23 cellular contexts compared by ENCODE assay signal in genomic region chr1:111491070-111491469, GRCh38. TPM values are rescaled to one million over a fixed set of nuclear protein-coding genes. Genes with fewer than 3 reads are reported as not detected.
DNase-seq lines count a peak whose midpoint lies in the region; ATAC-seq, FAIRE-seq and TF ChIP-seq lines count a peak whose summit lies in the region.
"Had no signal": no experiment of that assay in that cellular context is flagged by ENCODE, and none has a peak within 500 bp of the region (broad histone marks: within the 10 kb centered on the region; RNA-seq: fewer than 3 reads in every experiment).

No MANE protein-coding gene starts in this region.

- H3K79me2 ChIP-seq in HepG2 (ENCODE audit: insufficient read depth, low read length): no peaks in the 10 kb centered on the region

- TF ChIP-seq EP300 in HepG2 (IDR thresholded peaks at IDR 0.05; ENCODE audit: low read depth in 2 of 2, low read length in 2 of 2): no peak
- TF ChIP-seq EP300 in HepG2 (CRISPR knock-in tag; IDR thresholded peaks at IDR 0.05; ENCODE audit: borderline replicate concordance): no peak
- no peak for TF ChIP-seq EP300 in upper lobe of left lung (IDR thresholded peaks at IDR 0.05)

- no peak for DNase-seq in right lobe of liver
- no peak for DNase-seq in HepG2 (ENCODE audit: low spot score)
- peak in 1 of 2 donors; percentile 35 for DNase-seq in upper lobe of left lung
- DNase-seq in NCI-H2227 (lab: John Stamatoyannopoulos, UW; ENCODE audit: unreplicated experiment): no peak
- no peak for DNase-seq in stimulated activated CD8-positive, alpha-beta memory T cell treated with anti-CD3 and anti-CD28 coated beads, Interleukin-4, amount 100 ng/mL, for 48 hours
- DNase-seq: Calu3; CD8-positive, alpha-beta T cell; HCEC 1CT; KG1; MV-4-11; NCI-H1694 treated with DMSO at 0.1 percent for 48 hours; NCI-H510A; NCI-H774; Right ventricle myocardium superior had no signal

- ATAC-seq in right lobe of liver: no peak
- ATAC-seq in HepG2: no peak
- ATAC-seq in upper lobe of left lung (ENCODE audit: low FRiP score in 2 of 2): no peak
- ATAC-seq in GM18505 (IDR thresholded peaks at IDR 0.05; ENCODE audit: unreplicated experiment): no peak
- ATAC-seq: CD8-positive, alpha-beta T cell; GM12878; GM23338 had no signal

- no TSS peak for BruUV-seq in HepG2 (replicated peaks; lab: Mats Ljungman, UMichigan)

- 83% methylated on average over 4 of the region's 7 CpGs for WGBS in right lobe of liver (ENCODE audit: insufficient coverage, low coverage, low lambda C conversion rate, missing lambda C conversion rate)
- WGBS in HepG2 (ENCODE audit: low lambda C conversion rate): 52% methylated on average over 7 of the region's 7 CpGs
- whole genome bisulfite sequencing in upper lobe of left lung, 2 donors: 79 to 98% methylated on average over 7 of the region's 7 CpGs

- TF ChIP-seq POLR2A in right lobe of liver (IDR thresholded peaks at IDR 0.05) (no peak), HepG2 (IDR thresholded peaks at IDR 0.05; ENCODE audit: insufficient read depth in 1 of 2, low read depth in 2 of 2, low read length in 2 of 2) (no peak), upper lobe of left lung (IDR thresholded peaks at IDR 0.05) (no peak), GM18505 (IDR thresholded peaks at IDR 0.05; ENCODE audit: borderline replicate concordance, extremely low read depth, insufficient read depth, insufficient read length) (no peak)

- intact Hi-C loops in right lobe of liver (cut with DNase I) (no loop called here), HepG2 (cut with micrococcal nuclease; ENCODE audit: unreplicated experiment) (no loop called here)

- H3K4me2 ChIP-seq in HepG2 (ENCODE audit: low read depth, low read length): no peak overlapping the region
- H3K4me2 ChIP-seq: BLaER1, GM23338 had no signal

- in situ Hi-C loops in HepG2 (cut with HindIII; ENCODE audit: extremely low pct_ligation_motif_present, low pct_unique_long_range_greater_than_20kb): no loop called here

- POLR2A ChIA-PET in HepG2 (lab: Yijun Ruan, JAX): interaction anchor here (1.5 kb wide), 1 partner anchor 17 kb away, joined by 5 read pairs; no protein-coding TSS in a partner anchor

- H3K27ac ChIP-seq in right lobe of liver (peak overlapping the region in 2 of 3 donors; percentile 8 to 40), HepG2 (ENCODE audit: extremely low read length, insufficient read depth, low read length) (no peak overlapping the region), duodenal mucosa (ENCODE audit: low read depth, low read length) (peak overlapping the region; percentile 15), neutrophil (peak overlapping the region; percentile 90), upper lobe of left lung (peak overlapping the region; percentile 67 to 82 (median 80))
- H3K27ac ChIP-seq: BLaER1 had no signal

- H3K9ac ChIP-seq in HepG2 (ENCODE audit: insufficient read depth, low read depth, low read length): no peak overlapping the region
- no peak overlapping the region for H3K9ac ChIP-seq in duodenal mucosa (ENCODE audit: low read depth in 1 of 2, low read length in 2 of 2)
- H3K9ac ChIP-seq: BLaER1 had no signal

- H3K9me3 ChIP-seq in right lobe of liver: no peaks in the 10 kb centered on the region
- no peaks in the 10 kb centered on the region for H3K9me3 ChIP-seq in HepG2 (ENCODE audit: low read length)
- H3K9me3 ChIP-seq in duodenal mucosa (ENCODE audit: control insufficient read depth in 1 of 2, low read length in 2 of 2): no peaks in the 10 kb centered on the region
- H3K9me3 ChIP-seq in neutrophil: no peaks in the 10 kb centered on the region
- no peaks in the 10 kb centered on the region for H3K9me3 ChIP-seq in upper lobe of left lung
- H3K9me3 ChIP-seq: BLaER1 had no signal

- no peaks in the 10 kb centered on the region for H3K4me1 ChIP-seq in right lobe of liver
- peaks cover 9% of the 10 kb centered on the region; the same call in 1 of the 2 replicates for H3K4me1 ChIP-seq in HepG2 (ENCODE audit: insufficient read depth, low read length)
- no peaks in the 10 kb centered on the region for H3K4me1 ChIP-seq in duodenal mucosa (ENCODE audit: control insufficient read depth in 1 of 2, insufficient read depth in 2 of 2, low read length in 2 of 2)
- peaks cover 47 to 49% of the 10 kb centered on the region in 2 experiments for H3K4me1 ChIP-seq in neutrophil (ENCODE audit: control insufficient read depth in 1 of 2, insufficient read depth in 1 of 2, low read depth in 1 of 2, low read length in 1 of 2)
- peaks cover 0 to 10% (median 4%) of the 10 kb centered on the region in 4 donors for H3K4me1 ChIP-seq in upper lobe of left lung
- H3K4me1 ChIP-seq: BLaER1 had no signal

- no peak for TF ChIP-seq RAD21 in HepG2 (CRISPR knock-in tag; IDR thresholded peaks at IDR 0.05)

- H3K36me3 ChIP-seq in right lobe of liver (no peaks in the 10 kb centered on the region), HepG2 (replicated peaks in 1 of 2; ENCODE audit: control insufficient read depth in 1 of 2, insufficient read depth in 2 of 2, low read length in 2 of 2) (no peaks in the 10 kb centered on the region), duodenal mucosa (ENCODE audit: control insufficient read depth in 1 of 2, insufficient read depth in 2 of 2, low read length in 2 of 2) (no peaks in the 10 kb centered on the region), neutrophil (no peaks in the 10 kb centered on the region), upper lobe of left lung (no peaks in the 10 kb centered on the region)
- H3K36me3 ChIP-seq: BLaER1 had no signal

- TF ChIP-seq CTCF in right lobe of liver (IDR thresholded peaks at IDR 0.05): no peak
- TF ChIP-seq CTCF in HepG2 (CRISPR knock-in tag; IDR thresholded peaks at IDR 0.05): no peak
- no peak for TF ChIP-seq CTCF in neutrophil (IDR thresholded peaks at IDR 0.05)
- TF ChIP-seq CTCF in upper lobe of left lung (IDR thresholded peaks at IDR 0.05): no peak

- CTCF ChIA-PET in HepG2 (lab: Yijun Ruan, JAX; ENCODE audit: low intra/inter-chr PET ratio, low total read pairs): no interaction called here

- H2AFZ ChIP-seq in HepG2 (ENCODE audit: low read length): no peak overlapping the region

- no peak overlapping the region for H3K4me3 ChIP-seq in right lobe of liver
- no peak overlapping the region for H3K4me3 ChIP-seq in HepG2 (replicated peaks in 1 of 3; ENCODE audit: insufficient read depth in 1 of 3, low read depth in 2 of 3, low read length in 3 of 3)
- H3K4me3 ChIP-seq in duodenal mucosa (ENCODE audit: low read depth in 1 of 2, low read length in 2 of 2): no peak overlapping the region
- H3K4me3 ChIP-seq in neutrophil (ENCODE audit: low read depth in 1 of 2, low read length in 1 of 2): no peak overlapping the region
- no peak overlapping the region for H3K4me3 ChIP-seq in upper lobe of left lung
- H3K4me3 ChIP-seq: BLaER1, GM12878, GM23338 had no signal

- no peaks in the 10 kb centered on the region for H3K27me3 ChIP-seq in right lobe of liver
- peaks cover 5 to 29% of the 10 kb centered on the region in 2 experiments; a peak in 3 of 5 replicates for H3K27me3 ChIP-seq in HepG2 (ENCODE audit: control insufficient read depth in 1 of 2, insufficient read depth in 2 of 2, low read length in 2 of 2)
- H3K27me3 ChIP-seq in duodenal mucosa (ENCODE audit: control insufficient read depth in 1 of 2, insufficient read depth in 2 of 2, low read length in 2 of 2): no peaks in the 10 kb centered on the region
- no peaks in the 10 kb centered on the region for H3K27me3 ChIP-seq in neutrophil
- no peaks in the 10 kb centered on the region for H3K27me3 ChIP-seq in upper lobe of left lung
- H3K27me3 ChIP-seq: BLaER1 had no signal

- no peaks in the 10 kb centered on the region for H4K20me1 ChIP-seq in HepG2 (ENCODE audit: insufficient read depth, low read length)
- H4K20me1 ChIP-seq: BLaER1 had no signal

- no peak for FAIRE-seq in HepG2 (lab: Jason Lieb, UNC)
- FAIRE-seq: GM12878, GM19239 had no signal

RNA-seq across cellular contexts. Expression of gene ADORA3, which starts 12.4 kb away (rescaled TPM):
- total RNA-seq in right lobe of liver: 1 to 10 TPM; 2.7 to 6.3 (median 3.9) TPM
- not detected in 2 replicates for total RNA-seq in HepG2 (2016; rRNA removed; fragmentation: Illumina TruSeq; extraction: Trizol)
- total RNA-seq in HepG2 (2016; cell fraction: cytosol; rRNA removed; fragmentation: Illumina TruSeq; extraction: Trizol; ENCODE audit: low read depth): not detected in 2 replicates
- total RNA-seq in HepG2 (2016; cell fraction: insoluble cytoplasmic fraction; rRNA removed; fragmentation: Illumina TruSeq; extraction: Trizol): not detected in 2 replicates
- not detected in 2 replicates for total RNA-seq in HepG2 (2016; cell fraction: membrane; rRNA removed; fragmentation: Illumina TruSeq; extraction: Trizol)
- not detected in 2 replicates for total RNA-seq in HepG2 (2016; cell fraction: nucleus; rRNA removed; fragmentation: Illumina TruSeq; extraction: Trizol)
- polyA plus RNA-seq in HepG2 (2011; rRNA removed): 0.09 TPM in 1 of 2 replicates, not detected in the other
- 0.04 TPM in 1 of 2 replicates, not detected in the other for polyA plus RNA-seq in HepG2 (2011; cell fraction: cytosol; rRNA removed)
- polyA plus RNA-seq in HepG2 (2011; cell fraction: nucleus; rRNA removed): not detected in 2 replicates
- not detected in 2 replicates for polyA plus RNA-seq in HepG2 (2012)
- polyA plus RNA-seq in HepG2 (2016; cell fraction: cytosol; fragmentation: Illumina TruSeq; extraction: Trizol; ENCODE audit: low read depth): not detected in 2 replicates
- polyA plus RNA-seq in HepG2 (2016; cell fraction: insoluble cytoplasmic fraction; fragmentation: Illumina TruSeq; extraction: Trizol; ENCODE audit: low read depth): not detected in 2 replicates
- not detected in 2 replicates for polyA plus RNA-seq in HepG2 (2016; cell fraction: membrane; fragmentation: Illumina TruSeq; extraction: Trizol; ENCODE audit: low read depth)
- polyA plus RNA-seq in HepG2 (2016; cell fraction: nucleus; fragmentation: Illumina TruSeq; extraction: Trizol; ENCODE audit: insufficient read depth, low read depth): not detected in 2 replicates
- 0.44 TPM in 1 of 2 replicates, not detected in the other for polyA minus RNA-seq in HepG2 (2011; rRNA and poly(A)+ RNA removed; ENCODE audit: low replicate concordance)
- not detected in 2 replicates for polyA minus RNA-seq in HepG2 (2011; cell fraction: cytosol; rRNA and poly(A)+ RNA removed)
- polyA minus RNA-seq in HepG2 (2011; cell fraction: nucleus; rRNA and poly(A)+ RNA removed): not detected in 2 replicates
- total RNA-seq in upper lobe of left lung: 10 to 100 TPM in 1 of 6 donors, 1 to 10 TPM in 5; 2.1 to 10.0 (median 7.3) TPM
- total RNA-seq: A673; Calu3; CD8-positive, alpha-beta T cell; GM23338 had no signal
- polyA plus RNA-seq: GM23338 had no signal

RNA-seq across cellular contexts. Expression of gene TMIGD3, which starts 12.4 kb away (rescaled TPM):
- total RNA-seq in right lobe of liver (1 to 10 TPM; 2.4 to 9.7 (median 5.8) TPM), HepG2 (2016; rRNA removed; fragmentation: Illumina TruSeq; extraction: Trizol) (not detected in 2 replicates), upper lobe of left lung (10 to 100 TPM in 1 of 6 donors, 1 to 10 TPM in 5; 2.0 to 36.7 (median 4.6) TPM)
- total RNA-seq in HepG2 (2016; cell fraction: cytosol; rRNA removed; fragmentation: Illumina TruSeq; extraction: Trizol; ENCODE audit: low read depth): not detected in 2 replicates
- total RNA-seq in HepG2 (2016; cell fraction: insoluble cytoplasmic fraction; rRNA removed; fragmentation: Illumina TruSeq; extraction: Trizol): not detected in 2 replicates
- total RNA-seq in HepG2 (2016; cell fraction: membrane; rRNA removed; fragmentation: Illumina TruSeq; extraction: Trizol): not detected in 2 replicates
- total RNA-seq in HepG2 (2016; cell fraction: nucleus; rRNA removed; fragmentation: Illumina TruSeq; extraction: Trizol): not detected in 2 replicates
- not detected in 2 replicates for polyA plus RNA-seq in HepG2 (2011; rRNA removed)
- polyA plus RNA-seq in HepG2 (2011; cell fraction: cytosol; rRNA removed): 0.13 TPM in 1 of 2 replicates, not detected in the other
- polyA plus RNA-seq in HepG2 (2011; cell fraction: nucleus; rRNA removed): not detected in 2 replicates
- not detected in 2 replicates for polyA plus RNA-seq in HepG2 (2012)
- not detected in 2 replicates for polyA plus RNA-seq in HepG2 (2016; cell fraction: cytosol; fragmentation: Illumina TruSeq; extraction: Trizol; ENCODE audit: low read depth)
- not detected in 2 replicates for polyA plus RNA-seq in HepG2 (2016; cell fraction: insoluble cytoplasmic fraction; fragmentation: Illumina TruSeq; extraction: Trizol; ENCODE audit: low read depth)
- not detected in 2 replicates for polyA plus RNA-seq in HepG2 (2016; cell fraction: membrane; fragmentation: Illumina TruSeq; extraction: Trizol; ENCODE audit: low read depth)
- polyA plus RNA-seq in HepG2 (2016; cell fraction: nucleus; fragmentation: Illumina TruSeq; extraction: Trizol; ENCODE audit: insufficient read depth, low read depth): not detected in 2 replicates
- not detected in 2 replicates for polyA minus RNA-seq in HepG2 (2011; rRNA and poly(A)+ RNA removed; ENCODE audit: low replicate concordance)
- not detected in 2 replicates for polyA minus RNA-seq in HepG2 (2011; cell fraction: cytosol; rRNA and poly(A)+ RNA removed)
- polyA minus RNA-seq in HepG2 (2011; cell fraction: nucleus; rRNA and poly(A)+ RNA removed): not detected in 2 replicates
- total RNA-seq: A673; Calu3; CD8-positive, alpha-beta T cell; GM23338; OCI-LY7 had no signal
- polyA plus RNA-seq: GM12878, GM23338 had no signal

RNA-seq across cellular contexts. Expression of gene C1orf162, which starts 17.3 kb away (rescaled TPM):
- total RNA-seq in right lobe of liver (10 to 100 TPM in 2 of 6 experiments, 1 to 10 TPM in 4; 6.1 to 16.9 (median 9.3) TPM), HepG2 (2016; rRNA removed; fragmentation: Illumina TruSeq; extraction: Trizol) (0.27 TPM in 1 of 2 replicates, not detected in the other), upper lobe of left lung (100 to 1,000 TPM in 1 of 6 donors, 10 to 100 TPM in 5; 31.4 to 114 (median 52.6) TPM)
- total RNA-seq in HepG2 (2016; cell fraction: cytosol; rRNA removed; fragmentation: Illumina TruSeq; extraction: Trizol; ENCODE audit: low read depth): not detected in 2 replicates
- total RNA-seq in HepG2 (2016; cell fraction: insoluble cytoplasmic fraction; rRNA removed; fragmentation: Illumina TruSeq; extraction: Trizol): 0.28 TPM in 1 of 2 replicates, not detected in the other
- total RNA-seq in HepG2 (2016; cell fraction: membrane; rRNA removed; fragmentation: Illumina TruSeq; extraction: Trizol): 0.10 and 0.12 TPM in 2 replicates
- total RNA-seq in HepG2 (2016; cell fraction: nucleus; rRNA removed; fragmentation: Illumina TruSeq; extraction: Trizol): 0.22 and 0.81 TPM in 2 replicates
- 0.61 and 0.89 TPM in 2 replicates for polyA plus RNA-seq in HepG2 (2011; rRNA removed)
- 0.15 and 0.34 TPM in 2 replicates for polyA plus RNA-seq in HepG2 (2011; cell fraction: cytosol; rRNA removed)
- 2.7 and 3.0 TPM in 2 replicates for polyA plus RNA-seq in HepG2 (2011; cell fraction: nucleus; rRNA removed)
- 0.66 and 0.83 TPM in 2 replicates for polyA plus RNA-seq in HepG2 (2012)
- 0.16 and 0.20 TPM in 2 replicates for polyA plus RNA-seq in HepG2 (2016; cell fraction: cytosol; fragmentation: Illumina TruSeq; extraction: Trizol; ENCODE audit: low read depth)
- polyA plus RNA-seq in HepG2 (2016; cell fraction: insoluble cytoplasmic fraction; fragmentation: Illumina TruSeq; extraction: Trizol; ENCODE audit: low read depth): not detected in 2 replicates
- 0.19 and 0.20 TPM in 2 replicates for polyA plus RNA-seq in HepG2 (2016; cell fraction: membrane; fragmentation: Illumina TruSeq; extraction: Trizol; ENCODE audit: low read depth)
- 0.85 and 1.2 TPM in 2 replicates for polyA plus RNA-seq in HepG2 (2016; cell fraction: nucleus; fragmentation: Illumina TruSeq; extraction: Trizol; ENCODE audit: insufficient read depth, low read depth)
- 0.33 TPM in 1 of 2 replicates, not detected in the other for polyA minus RNA-seq in HepG2 (2011; rRNA and poly(A)+ RNA removed; ENCODE audit: low replicate concordance)
- polyA minus RNA-seq in HepG2 (2011; cell fraction: cytosol; rRNA and poly(A)+ RNA removed): not detected in 2 replicates
- polyA minus RNA-seq in HepG2 (2011; cell fraction: nucleus; rRNA and poly(A)+ RNA removed): 1.4 and 1.9 TPM in 2 replicates

RNA-seq across cellular contexts. Expression of gene ATP5PB, which starts 41.8 kb away (rescaled TPM):
- total RNA-seq in right lobe of liver: 100 to 1,000 TPM; 128 to 152 (median 148) TPM
- 541 and 772 TPM in 2 replicates for total RNA-seq in HepG2 (2016; rRNA removed; fragmentation: Illumina TruSeq; extraction: Trizol)
- 74.4 and 81.4 TPM in 2 replicates for total RNA-seq in HepG2 (2016; cell fraction: cytosol; rRNA removed; fragmentation: Illumina TruSeq; extraction: Trizol; ENCODE audit: low read depth)
- total RNA-seq in HepG2 (2016; cell fraction: insoluble cytoplasmic fraction; rRNA removed; fragmentation: Illumina TruSeq; extraction: Trizol): 539 and 786 TPM in 2 replicates
- total RNA-seq in HepG2 (2016; cell fraction: membrane; rRNA removed; fragmentation: Illumina TruSeq; extraction: Trizol): 177 and 193 TPM in 2 replicates
- total RNA-seq in HepG2 (2016; cell fraction: nucleus; rRNA removed; fragmentation: Illumina TruSeq; extraction: Trizol): 163 and 174 TPM in 2 replicates
- polyA plus RNA-seq in HepG2 (2011; rRNA removed): 209 and 297 TPM in 2 replicates
- polyA plus RNA-seq in HepG2 (2011; cell fraction: cytosol; rRNA removed): 185 and 234 TPM in 2 replicates
- 41.9 and 44.4 TPM in 2 replicates for polyA plus RNA-seq in HepG2 (2011; cell fraction: nucleus; rRNA removed)
- 196 and 251 TPM in 2 replicates for polyA plus RNA-seq in HepG2 (2012)
- polyA plus RNA-seq in HepG2 (2016; cell fraction: cytosol; fragmentation: Illumina TruSeq; extraction: Trizol; ENCODE audit: low read depth): 96.2 and 101 TPM in 2 replicates
- polyA plus RNA-seq in HepG2 (2016; cell fraction: insoluble cytoplasmic fraction; fragmentation: Illumina TruSeq; extraction: Trizol; ENCODE audit: low read depth): 672 and 700 TPM in 2 replicates
- polyA plus RNA-seq in HepG2 (2016; cell fraction: membrane; fragmentation: Illumina TruSeq; extraction: Trizol; ENCODE audit: low read depth): 146 and 153 TPM in 2 replicates
- polyA plus RNA-seq in HepG2 (2016; cell fraction: nucleus; fragmentation: Illumina TruSeq; extraction: Trizol; ENCODE audit: insufficient read depth, low read depth): 225 and 252 TPM in 2 replicates
- 137 and 342 TPM in 2 replicates for polyA minus RNA-seq in HepG2 (2011; rRNA and poly(A)+ RNA removed; ENCODE audit: low replicate concordance)
- 103 and 109 TPM in 2 replicates for polyA minus RNA-seq in HepG2 (2011; cell fraction: cytosol; rRNA and poly(A)+ RNA removed)
- polyA minus RNA-seq in HepG2 (2011; cell fraction: nucleus; rRNA and poly(A)+ RNA removed): 22.0 and 30.5 TPM in 2 replicates
- 100 to 1,000 TPM in 4 of 6 donors, 10 to 100 TPM in 2; 38.8 to 149 (median 132) TPM for total RNA-seq in upper lobe of left lung

RNA-seq across cellular contexts. Expression of gene WDR77, which starts 42.0 kb away (rescaled TPM):
- 10 to 100 TPM; 11.4 to 27.3 (median 14.0) TPM for total RNA-seq in right lobe of liver
- total RNA-seq in HepG2 (2016; rRNA removed; fragmentation: Illumina TruSeq; extraction: Trizol): 90.6 and 93.3 TPM in 2 replicates
- total RNA-seq in HepG2 (2016; cell fraction: cytosol; rRNA removed; fragmentation: Illumina TruSeq; extraction: Trizol; ENCODE audit: low read depth): 10.9 and 11.3 TPM in 2 replicates
- 90.6 and 93.0 TPM in 2 replicates for total RNA-seq in HepG2 (2016; cell fraction: insoluble cytoplasmic fraction; rRNA removed; fragmentation: Illumina TruSeq; extraction: Trizol)
- total RNA-seq in HepG2 (2016; cell fraction: membrane; rRNA removed; fragmentation: Illumina TruSeq; extraction: Trizol): 27.9 and 29.9 TPM in 2 replicates
- total RNA-seq in HepG2 (2016; cell fraction: nucleus; rRNA removed; fragmentation: Illumina TruSeq; extraction: Trizol): 45.5 and 50.4 TPM in 2 replicates
- polyA plus RNA-seq in HepG2 (2011; rRNA removed): 96.3 and 108 TPM in 2 replicates
- 79.1 and 89.1 TPM in 2 replicates for polyA plus RNA-seq in HepG2 (2011; cell fraction: cytosol; rRNA removed)
- 150 and 155 TPM in 2 replicates for polyA plus RNA-seq in HepG2 (2011; cell fraction: nucleus; rRNA removed)
- 29.9 and 30.8 TPM in 2 replicates for polyA plus RNA-seq in HepG2 (2012)
- 10.9 and 11.6 TPM in 2 replicates for polyA plus RNA-seq in HepG2 (2016; cell fraction: cytosol; fragmentation: Illumina TruSeq; extraction: Trizol; ENCODE audit: low read depth)
- 83.1 and 89.4 TPM in 2 replicates for polyA plus RNA-seq in HepG2 (2016; cell fraction: insoluble cytoplasmic fraction; fragmentation: Illumina TruSeq; extraction: Trizol; ENCODE audit: low read depth)
- polyA plus RNA-seq in HepG2 (2016; cell fraction: membrane; fragmentation: Illumina TruSeq; extraction: Trizol; ENCODE audit: low read depth): 20.8 and 22.9 TPM in 2 replicates
- 63.2 and 65.3 TPM in 2 replicates for polyA plus RNA-seq in HepG2 (2016; cell fraction: nucleus; fragmentation: Illumina TruSeq; extraction: Trizol; ENCODE audit: insufficient read depth, low read depth)
- 267 TPM in 2 replicates for polyA minus RNA-seq in HepG2 (2011; rRNA and poly(A)+ RNA removed; ENCODE audit: low replicate concordance)
- 35.8 and 44.4 TPM in 2 replicates for polyA minus RNA-seq in HepG2 (2011; cell fraction: cytosol; rRNA and poly(A)+ RNA removed)
- 51.8 and 62.4 TPM in 2 replicates for polyA minus RNA-seq in HepG2 (2011; cell fraction: nucleus; rRNA and poly(A)+ RNA removed)
- total RNA-seq in upper lobe of left lung: 10 to 100 TPM; 11.3 to 32.2 (median 22.1) TPM
